Comparison of ENCODE assay signal across 17 cellular contexts in the genomic region with DNA sequence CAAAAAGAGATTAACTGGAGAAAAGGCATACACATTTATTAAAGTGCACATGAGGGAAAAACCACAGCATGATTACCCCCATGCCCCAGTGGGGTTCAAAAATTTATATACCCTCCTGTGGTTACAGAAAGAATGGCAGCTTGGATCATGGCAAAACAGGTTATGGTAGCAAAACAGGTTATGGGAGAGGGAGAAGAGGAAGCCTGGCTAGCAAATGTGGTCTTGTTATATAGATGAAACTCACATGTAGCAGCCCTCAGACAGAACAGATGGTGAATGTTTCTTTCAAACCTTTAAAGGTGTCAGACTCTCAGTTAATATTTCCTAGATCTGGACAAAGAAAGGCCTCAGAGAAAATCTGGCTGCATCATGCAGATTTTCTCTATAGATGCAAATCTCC.
A peak's percentile ranks its signal among the peaks of the same experiment; 100 is the strongest.
DNase-seq lines count a peak whose midpoint lies in the region; ATAC-seq, FAIRE-seq and TF ChIP-seq lines count a peak whose summit lies in the region.
"Had no signal": no experiment of that assay in that cellular context is flagged by ENCODE, and none has a peak within 500 bp of the region (broad histone marks: within the 10 kb centered on the region; RNA-seq: fewer than 3 reads in every experiment).

No MANE protein-coding gene starts in this region.

- DNase-seq in NCI-H2171 treated with DMSO at 0.1 percent for 48 hours (lab: John Stamatoyannopoulos, UW) (peak; percentile 45), NCI-H2171 (lab: John Stamatoyannopoulos, UW) (no peak), NCI-H69 (lab: John Stamatoyannopoulos, UW) (peak; percentile 47), type B pancreatic cell (ENCODE audit: extremely low spot score, unreplicated experiment) (no peak), HTR-8/SVneo (ENCODE audit: insufficient read length, low spot score) (no peak), cerebellum (ENCODE audit: low spot score) (no peak)
- DNase-seq: activated CD4-positive, alpha-beta T cell treated with anti-CD3 and anti-CD28 coated beads for 36 hours; activated T-cell treated with anti-CD3 and anti-CD28 coated beads, Interleukin-2, amount 50 U/mL, for 48 hours; aorta; occipital lobe; OCI-M1; stimulated activated CD4-positive, alpha-beta T cell treated with anti-CD3 and anti-CD28 coated beads, Interleukin-12 subunit alpha, Interleukin-12 subunit beta, amount 100 ng/mL, for 4 hours; SW 1271 had no signal

- ATAC-seq in HG02759 (IDR thresholded peaks at IDR 0.05; ENCODE audit: unreplicated experiment) (peak; percentile 46), HG03135 (IDR thresholded peaks at IDR 0.05; ENCODE audit: unreplicated experiment) (no peak)
- ATAC-seq: activated CD4-positive, alpha-beta T cell treated with anti-CD3 and anti-CD28 coated beads for 36 hours had no signal

- peaks cover 12% of the 10 kb centered on the region for H3K36me3 Mint-ChIP-seq in type B pancreatic cell

- peaks cover 6% of the 10 kb centered on the region for H3K9me3 Mint-ChIP-seq in type B pancreatic cell

- H3K27ac Mint-ChIP-seq in type B pancreatic cell: peak overlapping the region; percentile 84
- H3K27ac Mint-ChIP-seq: activated CD4-positive, alpha-beta T cell treated with anti-CD3 and anti-CD28 coated beads for 36 hours; dendritic cell treated with granulocyte-macrophage colony-stimulating factor and Interleukin-4, amounts not matched to agents 40 ng/mL and 50 ng/mL, for 4 days; memory B cell had no signal

- peaks cover 4% of the 10 kb centered on the region for H3K4me1 Mint-ChIP-seq in type B pancreatic cell (ENCODE audit: unreplicated experiment)
- H3K4me1 Mint-ChIP-seq: activated CD4-positive, alpha-beta T cell treated with anti-CD3 and anti-CD28 coated beads for 36 hours; memory B cell had no signal

- no peaks in the 10 kb centered on the region for H3K27me3 Mint-ChIP-seq in type B pancreatic cell
- H3K27me3 Mint-ChIP-seq: activated CD4-positive, alpha-beta T cell treated with anti-CD3 and anti-CD28 coated beads for 36 hours; dendritic cell treated with granulocyte-macrophage colony-stimulating factor and Interleukin-4, amounts not matched to agents 40 ng/mL and 50 ng/mL, for 4 days; memory B cell had no signal

- TF ChIP-seq CTCF in type B pancreatic cell (conservative IDR thresholded peaks at IDR 0.05): peak; percentile 38

- peak overlapping the region; percentile 5 for H3K4me3 Mint-ChIP-seq in type B pancreatic cell
- H3K4me3 Mint-ChIP-seq: activated CD4-positive, alpha-beta T cell treated with anti-CD3 and anti-CD28 coated beads for 36 hours; dendritic cell treated with granulocyte-macrophage colony-stimulating factor and Interleukin-4, amounts not matched to agents 40 ng/mL and 50 ng/mL, for 4 days; memory B cell had no signal

- no peak for FAIRE-seq in HTR-8/SVneo (lab: Jason Lieb, UNC)

Comparison
In these comparisons a context has a peak if more than half of its experiments do, and no peak if none do; other contexts are left out.
1. DNase-seq: peak in NCI-H2171 treated with DMSO at 0.1 percent for 48 hours (single experiment) and NCI-H69 (single experiment); none in NCI-H2171 (single experiment), type B pancreatic cell (single experiment), HTR-8/SVneo (single experiment) and cerebellum (single experiment).